In genomic region chr2:16371751-16372150, GRCh38 we compare ENCODE assay signal across 31 cellular contexts.
"Had no signal": no experiment of that assay in that cellular context is flagged by ENCODE, and none has a peak within 500 bp of the region (broad histone marks: within the 10 kb centered on the region; RNA-seq: fewer than 3 reads in every experiment).

No MANE protein-coding gene starts in this region.

- H3K9me3 ChIP-seq: adrenal gland, ascending aorta, body of pancreas, breast epithelium had no signal

- H3K27me3 ChIP-seq: adrenal gland, ascending aorta, body of pancreas, brain microvascular endothelial cell, breast epithelium, cardiac muscle cell had no signal

- H3K36me3 ChIP-seq: adrenal gland, ascending aorta, brain microvascular endothelial cell, breast epithelium, cardiac muscle cell had no signal

- DNase-seq: activated effector memory CD4-positive, alpha-beta T cell treated with anti-CD3 and anti-CD28 coated beads, Interleukin-2, amount 50 U/mL, for 16 hours; activated effector memory CD4-positive, alpha-beta T cell treated with Interleukin-2 at 50 U/mL for 16 hours; activated gamma-delta T cell; activated gamma-delta T cell treated with Interleukin-2 at 50 U/mL for 16 hours; activated naive CD4-positive, alpha-beta T cell; activated naive CD4-positive, alpha-beta T cell treated with anti-CD3 and anti-CD28 coated beads for 36 hours; activated naive CD4-positive, alpha-beta T cell treated with anti-CD3 and anti-CD28 coated beads, Interleukin-2, amount 10 ng/mL, durations not matched to agents 7 days and 5 days; activated naive CD4-positive, alpha-beta T cell treated with anti-CD3 and anti-CD28 coated beads, Interleukin-2, amount 50 U/mL, for 16 hours; activated naive CD4-positive, alpha-beta T cell treated with Interleukin-2 at 50 U/mL for 16 hours; activated naive CD8-positive, alpha-beta T cell treated with anti-CD3 and anti-CD28 coated beads for 36 hours; activated naive CD8-positive, alpha-beta T cell treated with anti-CD3 and anti-CD28 coated beads, Interleukin-2, amount 10 ng/mL, durations not matched to agents 7 days and 5 days; activated naive CD8-positive, alpha-beta T cell treated with anti-CD3 and anti-CD28 coated beads, Interleukin-2, amount 50 U/mL, for 24 hours; activated T-cell treated with anti-CD3 and anti-CD28 coated beads, Interleukin-2, amount 50 U/mL, for 24 hours; activated T-cell treated with anti-CD3 and anti-CD28 coated beads, Interleukin-2, amount 50 U/mL, for 4 hours; activated T-cell treated with anti-CD3 and anti-CD28 coated beads, Interleukin-2, amount 50 U/mL, for 48 hours; activated T-cell treated with anti-CD3 and anti-CD28 coated beads, Interleukin-2, amount 50 U/mL, for 72 hours; adrenal gland; amniotic stem cell; amygdala; anterior cingulate cortex; aorta; body of pancreas; brain microvascular endothelial cell; caudate nucleus; central memory CD4-positive, alpha-beta T cell; cerebellar nuclear complex had no signal

- H3K4me1 ChIP-seq: adrenal gland, ascending aorta, body of pancreas, breast epithelium had no signal

- ATAC-seq: activated naive CD4-positive, alpha-beta T cell treated with anti-CD3 and anti-CD28 coated beads, Interleukin-2, amount 50 U/mL, for 72 hours; activated naive CD8-positive, alpha-beta T cell treated with anti-CD3 and anti-CD28 coated beads, Interleukin-2, amount 50 U/mL, for 24 hours; activated T-cell treated with anti-CD3 and anti-CD28 coated beads, Interleukin-2, amount 50 U/mL, for 4 hours; activated T-cell treated with anti-CD3 and anti-CD28 coated beads, Interleukin-2, amount 50 U/mL, for 72 hours; activated T-helper 17 cell treated with anti-CD3 and anti-CD28 coated beads, Interleukin-2, amount 50 U/mL, for 72 hours; body of pancreas had no signal

- H3K4me3 ChIP-seq: adrenal gland, ascending aorta, body of pancreas, breast epithelium, cardiac muscle cell had no signal

- H3K27ac ChIP-seq: adrenal gland, ascending aorta, body of pancreas, brain microvascular endothelial cell, breast epithelium, cardiac muscle cell had no signal
